ENCODE assay signal across 16 cellular contexts in genomic region chr5:180003145-180003544, GRCh38.
DNase-seq lines count a peak whose midpoint lies in the region; ATAC-seq, FAIRE-seq and TF ChIP-seq lines count a peak whose summit lies in the region.
"Had no signal": no experiment of that assay in that cellular context is flagged by ENCODE, and none has a peak within 500 bp of the region (broad histone marks: within the 10 kb centered on the region; RNA-seq: fewer than 3 reads in every experiment).

No MANE protein-coding gene starts in this region.

- no peak overlapping the region for H3K9ac ChIP-seq in astrocyte (ENCODE audit: low read length)

- H3K27me3 Mint-ChIP-seq in astrocyte (ENCODE audit: low read depth, unreplicated experiment) (no peaks in the 10 kb centered on the region), WTC11 (ENCODE audit: low read depth) (no peaks in the 10 kb centered on the region)
- H3K27me3 Mint-ChIP-seq in naive thymus-derived CD4-positive, alpha-beta T cell = no peaks in the 10 kb centered on the region
- H3K27me3 Mint-ChIP-seq: CD4-positive, alpha-beta memory T cell had no signal

- DNase-seq in astrocyte (ENCODE audit: low read depth) = no peak
- no peak for DNase-seq in pancreas
- DNase-seq in stomach = peak; percentile 42
- DNase-seq in OCI-M2 (lab: John Stamatoyannopoulos, UW; ENCODE audit: unreplicated experiment) = no peak
- no peak for DNase-seq in WTC11 (ENCODE audit: low spot score)
- DNase-seq in naive thymus-derived CD4-positive, alpha-beta T cell = no peak
- DNase-seq: Calu3; CD4-positive, alpha-beta memory T cell; COR-L47; DMS53; DMS79 treated with DMSO at 0.1 percent for 48 hours; GOT3 had no signal

- H3K36me3 Mint-ChIP-seq in astrocyte (ENCODE audit: low read depth, unreplicated experiment) (peaks cover 10% of the 10 kb centered on the region), WTC11 (peaks cover 12% of the 10 kb centered on the region)
- H3K36me3 Mint-ChIP-seq in naive thymus-derived CD4-positive, alpha-beta T cell = peaks cover 0 to 43% (median 11%) of the 10 kb centered on the region in 5 donors

- 41 to 57% methylated on average over 7 of the region's 7 CpGs for WGBS in pancreas, 2 donors
- WGBS in stomach, 5 donors = 42 to 70% (median 63%) methylated on average over 7 of the region's 7 CpGs

- H2AFZ ChIP-seq in astrocyte (ENCODE audit: low read depth, low read length) = no peak overlapping the region

- intact Hi-C loops in pancreas (cut with DNase I) = loop anchor here in 1 of 3 donors (10.0 kb wide), 1 partner anchor 52 kb away; no protein-coding TSS in a partner anchor
- intact Hi-C loops in stomach (cut with DNase I; ENCODE audit: low total_unique reads) = no loop called here
- intact Hi-C loops in naive thymus-derived CD4-positive, alpha-beta T cell (cut with micrococcal nuclease) = no loop called here

- H3K4me3 Mint-ChIP-seq in astrocyte (ENCODE audit: unreplicated experiment) (peak overlapping the region; percentile 37), WTC11 (no peak overlapping the region)
- H3K4me3 Mint-ChIP-seq in naive thymus-derived CD4-positive, alpha-beta T cell = no peak overlapping the region
- H3K4me3 Mint-ChIP-seq: CD4-positive, alpha-beta memory T cell had no signal

- peak; percentile 53 to 72 (median 63) for ATAC-seq in pancreas
- ATAC-seq in WTC11 = no peak
- ATAC-seq in naive thymus-derived CD4-positive, alpha-beta T cell = no peak
- ATAC-seq: HCT116 had no signal

- H3K27me3 ChIP-seq in astrocyte (ENCODE audit: insufficient read depth, low read length) (no peaks in the 10 kb centered on the region), pancreas (no peaks in the 10 kb centered on the region), stomach (no peaks in the 10 kb centered on the region)
- no peaks in the 10 kb centered on the region for H3K27me3 ChIP-seq in naive thymus-derived CD4-positive, alpha-beta T cell (ENCODE audit: control insufficient read depth in 2 of 2, insufficient read depth in 2 of 2, low read length in 2 of 2)

- H3K27ac Mint-ChIP-seq in astrocyte (ENCODE audit: unreplicated experiment) = no peak overlapping the region
- H3K27ac Mint-ChIP-seq in WTC11 = no peak overlapping the region
- H3K27ac Mint-ChIP-seq in naive thymus-derived CD4-positive, alpha-beta T cell = no peak overlapping the region

- no peak overlapping the region for H3K4me3 ChIP-seq in astrocyte (ENCODE audit: insufficient read depth, low read depth, low read length)
- no peak overlapping the region for H3K4me3 ChIP-seq in pancreas
- H3K4me3 ChIP-seq in stomach = no peak overlapping the region
- H3K4me3 ChIP-seq in naive thymus-derived CD4-positive, alpha-beta T cell (ENCODE audit: low read length) = no peak overlapping the region

- H3K27ac ChIP-seq in astrocyte (ENCODE audit: low read depth, low read length) (no peak overlapping the region), pancreas (no peak overlapping the region), stomach (no peak overlapping the region)
- no peak overlapping the region for H3K27ac ChIP-seq in naive thymus-derived CD4-positive, alpha-beta T cell (ENCODE audit: low read depth, low read length)

- TF ChIP-seq CTCF in astrocyte (IDR thresholded peaks at IDR 0.05; ENCODE audit: insufficient read depth, low read depth, low read length) = no peak
- TF ChIP-seq CTCF in pancreas (IDR thresholded peaks at IDR 0.05) = no peak
- TF ChIP-seq CTCF in stomach (IDR thresholded peaks at IDR 0.05) = no peak
- no peak for TF ChIP-seq CTCF in WTC11 (IDR thresholded peaks at IDR 0.05)

- H3K9me3 ChIP-seq in astrocyte (ENCODE audit: insufficient read depth, low read depth, low read length) (no peaks in the 10 kb centered on the region), pancreas (no peaks in the 10 kb centered on the region), stomach (no peaks in the 10 kb centered on the region)
- H3K9me3 ChIP-seq in naive thymus-derived CD4-positive, alpha-beta T cell (ENCODE audit: control insufficient read depth in 2 of 3, low read length in 3 of 3) = no peaks in the 10 kb centered on the region

- peaks cover 19% of the 10 kb centered on the region for H3K4me1 Mint-ChIP-seq in astrocyte (ENCODE audit: low read depth, unreplicated experiment)
- peaks cover 13% of the 10 kb centered on the region for H3K4me1 Mint-ChIP-seq in WTC11
- peaks cover 0 to 21% (median 4%) of the 10 kb centered on the region in 7 donors for H3K4me1 Mint-ChIP-seq in naive thymus-derived CD4-positive, alpha-beta T cell

- CTCF ChIA-PET in WTC11 (lab: Charles Lee) = interaction anchor here (0.9 kb wide), 1 partner anchor 28 kb away, joined by 4 read pairs; no protein-coding TSS in a partner anchor
- CTCF ChIA-PET in naive thymus-derived CD4-positive, alpha-beta T cell (lab: Charles Lee) = no interaction called here

- peaks cover 3% of the 10 kb centered on the region for H3K79me2 ChIP-seq in astrocyte (ENCODE audit: insufficient read depth, low read length)

- H3K36me3 ChIP-seq in astrocyte (ENCODE audit: insufficient read depth, low read length) (no peaks in the 10 kb centered on the region), pancreas (no peaks in the 10 kb centered on the region), stomach (peaks cover 0 to 23% (median 19%) of the 10 kb centered on the region in 4 donors)
- H3K36me3 ChIP-seq in naive thymus-derived CD4-positive, alpha-beta T cell (ENCODE audit: control insufficient read depth in 2 of 3, insufficient read depth in 3 of 3, low read length in 3 of 3) = no peaks in the 10 kb centered on the region

- H4K20me1 ChIP-seq in astrocyte (ENCODE audit: insufficient read depth, low read length) = peaks cover 17% of the 10 kb centered on the region

- POLR2A ChIA-PET in WTC11 (lab: Charles Lee) = no interaction called here
- POLR2A ChIA-PET in naive thymus-derived CD4-positive, alpha-beta T cell (lab: Charles Lee) = no interaction called here

- TF ChIP-seq POLR2A in stomach (IDR thresholded peaks at IDR 0.05) = no peak

- no peak overlapping the region for H3K4me2 ChIP-seq in astrocyte (ENCODE audit: low read length)

- H3K9me3 Mint-ChIP-seq in astrocyte (ENCODE audit: unreplicated experiment) = no peaks in the 10 kb centered on the region
- peaks cover 4% of the 10 kb centered on the region for H3K9me3 Mint-ChIP-seq in WTC11
- peaks cover 0 to 5% (median 0%) of the 10 kb centered on the region in 11 donors for H3K9me3 Mint-ChIP-seq in naive thymus-derived CD4-positive, alpha-beta T cell
- H3K9me3 Mint-ChIP-seq: CD4-positive, alpha-beta memory T cell had no signal

- FAIRE-seq in astrocyte (lab: Jason Lieb, UNC) = no peak
- no peak for FAIRE-seq in pancreas (lab: Jason Lieb, UNC)
- FAIRE-seq: G401.6, GM12892, H54 had no signal

- H3K4me1 ChIP-seq in astrocyte (ENCODE audit: insufficient read depth, low read length) = no peaks in the 10 kb centered on the region
- no peaks in the 10 kb centered on the region for H3K4me1 ChIP-seq in pancreas
- H3K4me1 ChIP-seq in stomach = peaks cover 0 to 42% (median 9%) of the 10 kb centered on the region in 4 donors
- H3K4me1 ChIP-seq in naive thymus-derived CD4-positive, alpha-beta T cell (ENCODE audit: control insufficient read depth in 2 of 2, insufficient read depth in 2 of 2, low read length in 2 of 2) = peaks cover 0 to 6% of the 10 kb centered on the region in 2 donors

- TF ChIP-seq EP300 in stomach (IDR thresholded peaks at IDR 0.05) = no peak

TF ChIP-seq in WTC11, 78 proteins besides CTCF, POLR2A, EP300 and RAD21:
- no peak for TF ChIP-seq ZNF232 (CRISPR knock-in tag; IDR thresholded peaks at IDR 0.05)

Comparison
In these comparisons a context has a peak if more than half of its experiments do, and no peak if none do; other contexts are left out.
1. ATAC-seq: peak in pancreas (4 of 4); none in WTC11 (single experiment) and naive thymus-derived CD4-positive, alpha-beta T cell (single experiment).